8 cellular contexts compared by ENCODE assay signal in the genomic region with DNA sequence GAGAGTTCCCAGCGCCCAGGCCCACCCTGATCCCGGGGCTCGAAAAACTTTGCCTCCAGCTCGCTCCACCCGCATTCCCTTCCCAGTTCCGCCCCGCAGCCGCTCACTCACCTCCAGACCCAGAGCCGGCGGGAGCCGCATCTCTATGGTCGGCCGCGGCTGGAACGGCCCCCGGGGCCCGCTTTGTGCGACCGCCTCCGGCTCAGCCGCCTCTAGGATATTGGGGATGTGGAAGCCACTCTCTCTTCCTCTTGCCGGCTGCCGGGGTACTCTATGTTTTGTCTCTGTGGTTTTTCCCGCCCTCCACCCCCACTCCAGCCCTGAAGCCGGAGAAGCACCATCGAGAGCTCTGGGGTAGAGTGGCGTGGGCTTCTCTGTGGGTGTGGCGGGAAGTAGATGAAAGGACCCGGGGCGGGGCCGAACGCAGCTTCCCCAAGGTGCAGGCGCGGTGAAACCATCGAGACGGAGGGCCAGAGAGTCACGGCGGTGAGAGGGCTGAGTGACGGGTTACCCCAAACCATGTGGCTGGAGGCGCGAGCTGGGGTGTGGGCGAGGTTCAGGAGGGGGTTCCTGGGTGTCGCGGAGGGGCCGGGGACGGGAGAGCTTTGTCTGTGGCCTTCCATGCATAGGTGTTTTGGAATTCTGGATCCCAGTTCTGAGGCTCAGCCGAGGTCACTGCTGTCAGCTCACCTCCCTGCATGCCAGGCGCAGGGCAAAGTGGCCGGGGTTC. TPM values are rescaled to one million over a fixed set of nuclear protein-coding genes. Genes with fewer than 3 reads are reported as not detected.
A peak's percentile ranks its signal among the peaks of the same experiment; 100 is the strongest.
DNase-seq lines count a peak whose midpoint lies in the region; ATAC-seq and TF ChIP-seq lines count a peak whose summit lies in the region.

Gene BCS1L (plus strand): TSS at position 426 of the 730 bp plus-strand sequence. CDS start 1,305 bp downstream, outside the sequence.
Gene ZNF142 (minus strand): TSS at position 366 of the 730 bp plus-strand sequence. CDS start 3,194 bp downstream, outside the sequence.

- no peak for TF ChIP-seq CTCF in right lobe of liver (IDR thresholded peaks at IDR 0.05)

- H3K4me1 ChIP-seq in duodenal mucosa (ENCODE audit: control insufficient read depth in 1 of 2, insufficient read depth in 2 of 2, low read length in 2 of 2), result peaks cover 7 to 8% of the 10 kb centered on the region in 2 donors
- peaks cover 0 to 18% (median 3%) of the 10 kb centered on the region in 4 donors for H3K4me1 ChIP-seq in right lobe of liver

- DNase-seq in CD1c-positive myeloid dendritic cell (ENCODE audit: extremely low spot score), result peak; percentile 95
- peak; percentile 91 for DNase-seq in HK-2 (ENCODE audit: unreplicated experiment)
- DNase-seq in NCI-H82 treated with DMSO at 0.1 percent for 48 hours (lab: John Stamatoyannopoulos, UW; ENCODE audit: unreplicated experiment), result peak; percentile 80
- DNase-seq in activated CD4-positive, alpha-beta T cell treated with anti-CD3 and anti-CD28 coated beads, Interleukin-2, amount 50 U/mL, for 48 hours, result peak; percentile 97
- DNase-seq in right lobe of liver, result peak; percentile 92 to 95 (median 95)
- DNase-seq in stimulated activated CD4-positive, alpha-beta T cell treated with anti-CD3 and anti-CD28 coated beads, Interleukin-4, amount 100 ng/mL, for 24 hours, result peak; percentile 96

- peak within 1 kb of the TSS; percentile 62 to 89 for H3K9ac ChIP-seq in duodenal mucosa (ENCODE audit: low read depth in 1 of 2, low read length in 2 of 2)

- H3K36me3 ChIP-seq in duodenal mucosa (ENCODE audit: control insufficient read depth in 1 of 2, insufficient read depth in 2 of 2, low read length in 2 of 2) (peaks cover 24 to 45% of the 10 kb centered on the region in 2 donors), right lobe of liver (peaks cover 0 to 49% (median 14%) of the 10 kb centered on the region in 4 donors)

- ATAC-seq in GM19438 (IDR thresholded peaks at IDR 0.05; ENCODE audit: low read depth, unreplicated experiment) (peak; percentile 89), right lobe of liver (peak; percentile 99)

- H3K27me3 ChIP-seq in duodenal mucosa (ENCODE audit: control insufficient read depth in 1 of 2, insufficient read depth in 2 of 2, low read length in 2 of 2), result no peaks in the 10 kb centered on the region
- no peaks in the 10 kb centered on the region for H3K27me3 ChIP-seq in right lobe of liver

- H3K9me3 ChIP-seq in duodenal mucosa (ENCODE audit: control insufficient read depth in 1 of 2, low read length in 2 of 2) (no peaks in the 10 kb centered on the region), right lobe of liver (no peaks in the 10 kb centered on the region)

- 0% methylated on average over 39 of the region's 49 CpGs for WGBS in right lobe of liver (ENCODE audit: insufficient coverage, low coverage, low lambda C conversion rate, missing lambda C conversion rate)

- intact Hi-C loops in right lobe of liver (cut with DNase I), result loop anchor here in 1 of 2 donors (10.0 kb wide), 1 partner anchor 255 kb away; no protein-coding TSS in a partner anchor

- H3K27ac ChIP-seq in duodenal mucosa (ENCODE audit: low read depth, low read length) (no peak within 1 kb of the TSS), right lobe of liver (peak within 1 kb of the TSS in 2 of 3 donors; percentile 8 to 42)

- H3K4me3 ChIP-seq in duodenal mucosa (ENCODE audit: low read depth in 1 of 2, low read length in 2 of 2) (peak within 1 kb of the TSS; percentile 91 to 93), right lobe of liver (peak within 1 kb of the TSS; percentile 70 to 97 (median 72))

- TF ChIP-seq POLR2A in right lobe of liver (IDR thresholded peaks at IDR 0.05), result peak; percentile 54

RNA-seq across cellular contexts. Expression of gene BCS1L, which starts in this region (rescaled TPM):
- 10 to 100 TPM; 19.7 to 34.1 (median 28.0) TPM for total RNA-seq in right lobe of liver

RNA-seq across cellular contexts. Expression of gene ZNF142, which starts in this region (rescaled TPM):
- 10 to 100 TPM in 2 of 6 experiments, 1 to 10 TPM in 4; 7.1 to 12.5 (median 7.5) TPM for total RNA-seq in right lobe of liver
